Comparison of ENCODE assay signal across 8 cellular contexts in genomic region chr9:137296214-137297059, GRCh38. TPM values are rescaled to one million over a fixed set of nuclear protein-coding genes. Genes with fewer than 3 reads are reported as not detected.
DNase-seq lines count a peak whose midpoint lies in the region; ATAC-seq and TF ChIP-seq lines count a peak whose summit lies in the region.

No MANE protein-coding gene starts in this region.

- H2BK5ac ChIP-seq in mesenchymal stem cell (ENCODE audit: low read depth, low read length, poor library complexity, severe bottlenecking) = no peak overlapping the region

- H2BK120ac ChIP-seq in mesenchymal stem cell (ENCODE audit: low read depth, low read length) = no peak overlapping the region

- no peak overlapping the region for H3K27ac Mint-ChIP-seq in activated T-cell treated with anti-CD3 and anti-CD28 coated beads, Interleukin-2, amount 50 U/mL, for 72 hours

- peaks cover 47% of the 10 kb centered on the region for H3K27me3 Mint-ChIP-seq in activated T-cell treated with anti-CD3 and anti-CD28 coated beads, Interleukin-2, amount 50 U/mL, for 72 hours (ENCODE audit: low read depth)

- H3K4me3 ChIP-seq in ectodermal cell (ENCODE audit: insufficient read depth, low read depth, low read length) = peak overlapping the region; percentile 2
- no peak overlapping the region for H3K4me3 ChIP-seq in mesenchymal stem cell (ENCODE audit: insufficient read depth in 1 of 2, low read depth in 1 of 2, low read length in 2 of 2)
- peak overlapping the region; percentile 47 for H3K4me3 ChIP-seq in urinary bladder (ENCODE audit: low read depth, low read length)
- H3K4me3 ChIP-seq in foreskin fibroblast (ENCODE audit: low read depth in 1 of 2, low read length in 2 of 2) = no peak overlapping the region

- H4K91ac ChIP-seq in mesenchymal stem cell (ENCODE audit: low read length) = peak overlapping the region; percentile 40

- H2AFZ ChIP-seq in mesenchymal stem cell (ENCODE audit: low read depth, low read length) = peak overlapping the region; percentile 29

- H3K4me2 ChIP-seq in mesenchymal stem cell (ENCODE audit: low read length, poor library complexity, severe bottlenecking) = peak overlapping the region; percentile 58

- peaks cover 34% of the 10 kb centered on the region for H3K4me1 ChIP-seq in ectodermal cell (ENCODE audit: control insufficient read depth, insufficient read depth, low read length)
- peaks cover 29% of the 10 kb centered on the region for H3K4me1 ChIP-seq in mesenchymal stem cell (ENCODE audit: control insufficient read depth, insufficient read depth, low read depth, low read length)
- peaks cover 6% of the 10 kb centered on the region for H3K4me1 ChIP-seq in urinary bladder (ENCODE audit: insufficient read depth)

- peak overlapping the region; percentile 25 to 82 for H3K4me3 Mint-ChIP-seq in activated T-cell treated with anti-CD3 and anti-CD28 coated beads, Interleukin-2, amount 50 U/mL, for 72 hours

- no peaks in the 10 kb centered on the region for H3K9me3 Mint-ChIP-seq in activated T-cell treated with anti-CD3 and anti-CD28 coated beads, Interleukin-2, amount 50 U/mL, for 72 hours

- ATAC-seq in activated T-cell treated with anti-CD3 and anti-CD28 coated beads, Interleukin-2, amount 50 U/mL, for 72 hours (replicated peaks in 1 of 2) = no peak

- H3K18ac ChIP-seq in mesenchymal stem cell (ENCODE audit: low read depth in 1 of 2, low read length in 2 of 2) = peak overlapping the region in 1 of 2 experiments; percentile 22

- H3K27me3 ChIP-seq in ectodermal cell (ENCODE audit: control insufficient read depth, insufficient read depth, low read length, poor library complexity, severe bottlenecking) = peaks cover 44% of the 10 kb centered on the region
- H3K27me3 ChIP-seq in mesenchymal stem cell (ENCODE audit: control insufficient read depth in 1 of 2, insufficient read depth in 1 of 2, low read length in 2 of 2) = peaks cover 62 to 79% of the 10 kb centered on the region in 2 experiments

- no peak for TF ChIP-seq CTCF in foreskin fibroblast (IDR thresholded peaks at IDR 0.05; ENCODE audit: low read depth, low read length)

- H4K8ac ChIP-seq in mesenchymal stem cell (ENCODE audit: low read length) = peak overlapping the region; percentile 30

- H3K9me3 ChIP-seq in ectodermal cell (ENCODE audit: control insufficient read depth, low read length) (no peaks in the 10 kb centered on the region), mesenchymal stem cell (ENCODE audit: control insufficient read depth, low read length) (peaks cover 4% of the 10 kb centered on the region)

- no peak overlapping the region for H3K14ac ChIP-seq in mesenchymal stem cell (ENCODE audit: low read length in 2 of 2)

- peak overlapping the region in 1 of 2 experiments; percentile 43 for H3K23ac ChIP-seq in mesenchymal stem cell (ENCODE audit: low read length in 2 of 2)

- H3K36me3 Mint-ChIP-seq in activated T-cell treated with anti-CD3 and anti-CD28 coated beads, Interleukin-2, amount 50 U/mL, for 72 hours (ENCODE audit: insufficient read depth in 2 of 2) = no peaks in the 10 kb centered on the region

- no peaks in the 10 kb centered on the region for H3K79me1 ChIP-seq in mesenchymal stem cell (replicated peaks; ENCODE audit: low read length, poor library complexity, severe bottlenecking)

- H3K27ac ChIP-seq in ectodermal cell (ENCODE audit: insufficient read depth, low read depth, low read length, poor library complexity, severe bottlenecking) = peak overlapping the region; percentile 6
- H3K27ac ChIP-seq in mesenchymal stem cell (ENCODE audit: low read length, poor library complexity, severe bottlenecking) = no peak overlapping the region
- no peak overlapping the region for H3K27ac ChIP-seq in urinary bladder (ENCODE audit: low read depth)

- WGBS in ectodermal cell, 2 experiments = 23 to 24% methylated on average over 51 of the region's 51 CpGs
- WGBS in mesenchymal stem cell = 31% methylated on average over 34 of the region's 51 CpGs
- WGBS in urinary bladder = 20% methylated on average over 51 of the region's 51 CpGs

- no peak for DNase-seq in activated T-cell treated with anti-CD3 and anti-CD28 coated beads, Interleukin-2, amount 50 U/mL, for 72 hours
- DNase-seq in activated T-cell treated with anti-CD3 and anti-CD28 coated beads, Interleukin-2, amount 50 U/mL, for 48 hours = no peak
- DNase-seq in mesenchymal stem cell = peak; percentile 87
- DNase-seq in foreskin fibroblast = no peak
- no peak for DNase-seq in kidney glomerular epithelial cell (lab: John Stamatoyannopoulos, UW)
- DNase-seq in NOMO-1 treated with dmso at 0.1 percent for 144 hours (lab: John Stamatoyannopoulos, UW; ENCODE audit: unreplicated experiment) = no peak

- peaks cover 19% of the 10 kb centered on the region for H3K4me1 Mint-ChIP-seq in activated T-cell treated with anti-CD3 and anti-CD28 coated beads, Interleukin-2, amount 50 U/mL, for 72 hours (ENCODE audit: low read depth)

- peak overlapping the region in 1 of 2 experiments; percentile 3 for H2BK12ac ChIP-seq in mesenchymal stem cell (ENCODE audit: low read length in 2 of 2)

- H3K36me3 ChIP-seq in ectodermal cell (ENCODE audit: control insufficient read depth, insufficient read depth, low read length) (no peaks in the 10 kb centered on the region), mesenchymal stem cell (ENCODE audit: control insufficient read depth in 1 of 2, insufficient read depth in 2 of 2, low read depth in 1 of 2, low read length in 2 of 2) (peaks cover 0 to 4% of the 10 kb centered on the region in 2 experiments), urinary bladder (ENCODE audit: insufficient read depth) (no peaks in the 10 kb centered on the region)

- no peak overlapping the region for H2AK5ac ChIP-seq in mesenchymal stem cell (ENCODE audit: low read length, severe bottlenecking)

- H3K4ac ChIP-seq in mesenchymal stem cell (ENCODE audit: low read depth in 1 of 2, low read length in 2 of 2) = peak overlapping the region in 1 of 2 experiments; percentile 66

- peak overlapping the region; percentile 95 for H2BK15ac ChIP-seq in mesenchymal stem cell (ENCODE audit: low read depth, poor library complexity, severe bottlenecking)

- no peak overlapping the region for H3K9ac ChIP-seq in mesenchymal stem cell (ENCODE audit: low read length)

RNA-seq across cellular contexts. Expression of gene NRARP, which starts 5.6 kb away (rescaled TPM):
- 1 to 10 TPM; 1.6 to 2.0 TPM for total RNA-seq in activated T-cell treated with anti-CD3 and anti-CD28 coated beads, Interleukin-2, amount 50 U/mL, for 72 hours
- polyA plus RNA-seq in ectodermal cell (2013, experiment 1 of 4) = 20.0 TPM
- polyA plus RNA-seq in ectodermal cell (2013, experiment 2 of 4) = 17.8 TPM
- 30.0 TPM for polyA plus RNA-seq in ectodermal cell (2013, experiment 3 of 4)
- 33.2 TPM for polyA plus RNA-seq in ectodermal cell (2013, experiment 4 of 4)
- polyA plus RNA-seq in mesenchymal stem cell (2013, experiment 1 of 2) = 0.76 TPM
- 0.68 TPM for polyA plus RNA-seq in mesenchymal stem cell (2013, experiment 2 of 2)
- total RNA-seq in urinary bladder = 6.3 TPM
- 6.5 TPM for polyA plus RNA-seq in urinary bladder

RNA-seq across cellular contexts. Expression of gene TOR4A, which starts 18.9 kb away (rescaled TPM):
- total RNA-seq in activated T-cell treated with anti-CD3 and anti-CD28 coated beads, Interleukin-2, amount 50 U/mL, for 72 hours = 1 to 10 TPM; 4.3 to 8.3 TPM
- polyA plus RNA-seq in ectodermal cell (2013, experiment 1 of 4) = 2.9 TPM
- polyA plus RNA-seq in ectodermal cell (2013, experiment 2 of 4) = 4.0 TPM
- polyA plus RNA-seq in ectodermal cell (2013, experiment 3 of 4) = 3.2 TPM
- polyA plus RNA-seq in ectodermal cell (2013, experiment 4 of 4) = 3.6 TPM
- polyA plus RNA-seq in mesenchymal stem cell (2013, experiment 1 of 2) = 30.3 TPM
- 30.0 TPM for polyA plus RNA-seq in mesenchymal stem cell (2013, experiment 2 of 2)
- total RNA-seq in urinary bladder = 2.0 TPM
- polyA plus RNA-seq in urinary bladder = 8.1 TPM

RNA-seq across cellular contexts. Expression of gene NELFB, which starts 41.3 kb away (rescaled TPM):
- total RNA-seq in activated T-cell treated with anti-CD3 and anti-CD28 coated beads, Interleukin-2, amount 50 U/mL, for 72 hours = 10 to 100 TPM; 53.1 to 56.6 TPM
- 77.8 TPM for polyA plus RNA-seq in ectodermal cell (2013, experiment 1 of 4)
- 73.9 TPM for polyA plus RNA-seq in ectodermal cell (2013, experiment 2 of 4)
- 50.9 TPM for polyA plus RNA-seq in ectodermal cell (2013, experiment 3 of 4)
- 53.2 TPM for polyA plus RNA-seq in ectodermal cell (2013, experiment 4 of 4)
- polyA plus RNA-seq in mesenchymal stem cell (2013, experiment 1 of 2) = 30.5 TPM
- polyA plus RNA-seq in mesenchymal stem cell (2013, experiment 2 of 2) = 30.5 TPM
- total RNA-seq in urinary bladder = 28.9 TPM
- 64.2 TPM for polyA plus RNA-seq in urinary bladder

RNA-seq across cellular contexts. Expression of gene STPG3, which starts 45.4 kb away (rescaled TPM):
- under 1 TPM in 1 of 2 donors, not detected in 1; 0.63 TPM for total RNA-seq in activated T-cell treated with anti-CD3 and anti-CD28 coated beads, Interleukin-2, amount 50 U/mL, for 72 hours
- polyA plus RNA-seq in ectodermal cell (2013, experiment 1 of 4) = not detected
- not detected for polyA plus RNA-seq in ectodermal cell (2013, experiment 2 of 4)
- polyA plus RNA-seq in ectodermal cell (2013, experiment 3 of 4) = not detected
- not detected for polyA plus RNA-seq in ectodermal cell (2013, experiment 4 of 4)
- not detected for polyA plus RNA-seq in mesenchymal stem cell (2013, experiment 1 of 2)
- polyA plus RNA-seq in mesenchymal stem cell (2013, experiment 2 of 2) = not detected
- not detected for total RNA-seq in urinary bladder
- not detected for polyA plus RNA-seq in urinary bladder

RNA-seq across cellular contexts. Expression of gene TUBB4B, which starts 55.4 kb away (rescaled TPM):
- 100 to 1,000 TPM; 122 to 128 TPM for total RNA-seq in activated T-cell treated with anti-CD3 and anti-CD28 coated beads, Interleukin-2, amount 50 U/mL, for 72 hours
- polyA plus RNA-seq in ectodermal cell (2013, experiment 1 of 4) = 375 TPM
- polyA plus RNA-seq in ectodermal cell (2013, experiment 2 of 4) = 339 TPM
- polyA plus RNA-seq in ectodermal cell (2013, experiment 3 of 4) = 283 TPM
- polyA plus RNA-seq in ectodermal cell (2013, experiment 4 of 4) = 290 TPM
- 181 TPM for polyA plus RNA-seq in mesenchymal stem cell (2013, experiment 1 of 2)
- polyA plus RNA-seq in mesenchymal stem cell (2013, experiment 2 of 2) = 181 TPM
- total RNA-seq in urinary bladder = 57.9 TPM
- polyA plus RNA-seq in urinary bladder = 239 TPM

Comparison
In these comparisons a context has a peak if more than half of its experiments do, and no peak if none do; other contexts are left out.
1. H3K4me3 ChIP-seq: peak in ectodermal cell (single experiment) and urinary bladder (single experiment); none in mesenchymal stem cell (0 of 2) and foreskin fibroblast (0 of 2).